Comparison of ENCODE assay signal across 15 cellular contexts in genomic region chr18:21706386-21706865, GRCh38. TPM values are rescaled to one million over a fixed set of nuclear protein-coding genes. Genes with fewer than 3 reads are reported as not detected.
DNase-seq lines count a peak whose midpoint lies in the region; ATAC-seq, FAIRE-seq and TF ChIP-seq lines count a peak whose summit lies in the region.
"Had no signal": no experiment of that assay in that cellular context is flagged by ENCODE, and none has a peak within 500 bp of the region (broad histone marks: within the 10 kb centered on the region; RNA-seq: fewer than 3 reads in every experiment).

No MANE protein-coding gene starts in this region.

- no peak for FAIRE-seq in kidney (lab: Jason Lieb, UNC)

- DNase-seq in right cardiac atrium (peak in 2 of 3 donors; percentile 47 to 55), left ventricle myocardium inferior (no peak), kidney (peak; percentile 71), osteocyte (ENCODE audit: extremely low spot score, unreplicated experiment) (peak; percentile 83), NCI-H345 (lab: John Stamatoyannopoulos, UW) (no peak)
- DNase-seq: Calu3; CD8-positive, alpha-beta T cell; DMS79 treated with DMSO at 0.1 percent for 48 hours; GF-D8; GOT3; H7 had no signal

- WGBS in right cardiac atrium: 96% methylated on average over 28 of the region's 28 CpGs

- H3K4me1 ChIP-seq in right cardiac atrium (ENCODE audit: control insufficient read depth, insufficient read depth, low read length) (no peaks in the 10 kb centered on the region), left ventricle myocardium inferior (peaks cover 31% of the 10 kb centered on the region), kidney (ENCODE audit: control insufficient read depth in 1 of 2, insufficient read depth in 1 of 2, low read depth in 1 of 2, low read length in 2 of 2) (peaks cover 2 to 9% of the 10 kb centered on the region in 2 donors)

- no peaks in the 10 kb centered on the region for H3K36me3 Mint-ChIP-seq in osteocyte (ENCODE audit: unreplicated experiment)

- no peak overlapping the region for H3K27ac Mint-ChIP-seq in osteocyte (ENCODE audit: unreplicated experiment)
- H3K27ac Mint-ChIP-seq: CD8-positive, alpha-beta T cell had no signal

- H3K9me3 Mint-ChIP-seq in osteocyte (ENCODE audit: unreplicated experiment): no peaks in the 10 kb centered on the region
- H3K9me3 Mint-ChIP-seq: CD8-positive, alpha-beta T cell had no signal

- H3K4me3 ChIP-seq in right cardiac atrium (ENCODE audit: low read length): no peak overlapping the region
- no peak overlapping the region for H3K4me3 ChIP-seq in left ventricle myocardium inferior
- no peak overlapping the region for H3K4me3 ChIP-seq in kidney (ENCODE audit: low read length in 2 of 2)
- H3K4me3 ChIP-seq: BLaER1 treated with 17β-estradiol and CSF1 and Interleukin-3, amounts not matched to agents 10 nM and 100 nM had no signal

- H3K36me3 ChIP-seq in left ventricle myocardium inferior (peaks cover 6% of the 10 kb centered on the region), kidney (ENCODE audit: control insufficient read depth in 1 of 2, insufficient read depth in 2 of 2, low read length in 2 of 2) (no peaks in the 10 kb centered on the region)

- no peaks in the 10 kb centered on the region for H3K27me3 ChIP-seq in right cardiac atrium (ENCODE audit: control insufficient read depth, insufficient read depth)
- no peaks in the 10 kb centered on the region for H3K27me3 ChIP-seq in left ventricle myocardium inferior (ENCODE audit: low read depth)
- H3K27me3 ChIP-seq: BLaER1 treated with 17β-estradiol and CSF1 and Interleukin-3, amounts not matched to agents 10 nM and 100 nM had no signal

- peaks cover 20% of the 10 kb centered on the region for H3K4me1 Mint-ChIP-seq in osteocyte (ENCODE audit: unreplicated experiment)

- TF ChIP-seq CTCF in left ventricle myocardium inferior (IDR thresholded peaks at IDR 0.05; ENCODE audit: borderline replicate concordance) (no peak), kidney (IDR thresholded peaks at IDR 0.05; ENCODE audit: borderline replicate concordance, extremely low read depth, insufficient read depth) (no peak), osteocyte (IDR thresholded peaks at IDR 0.05) (no peak)

- H3K9me3 ChIP-seq in right cardiac atrium (ENCODE audit: control insufficient read depth, low read length): no peaks in the 10 kb centered on the region
- H3K9me3 ChIP-seq in left ventricle myocardium inferior (replicated peaks): no peaks in the 10 kb centered on the region
- no peaks in the 10 kb centered on the region for H3K9me3 ChIP-seq in kidney (ENCODE audit: control insufficient read depth in 1 of 2, low read length in 2 of 2)

- no peaks in the 10 kb centered on the region for H3K27me3 Mint-ChIP-seq in osteocyte (ENCODE audit: unreplicated experiment)
- H3K27me3 Mint-ChIP-seq: B cell had no signal

- H3K4me3 Mint-ChIP-seq in osteocyte (ENCODE audit: unreplicated experiment): no peak overlapping the region

- ATAC-seq in right cardiac atrium (no peak), GM21528 (IDR thresholded peaks at IDR 0.05; ENCODE audit: low FRiP score, unreplicated experiment) (no peak)
- ATAC-seq: CD8-positive, alpha-beta T cell; HCT116 had no signal

- intact Hi-C loops in right cardiac atrium (cut with DNase I) (no loop called here), left ventricle myocardium inferior (cut with micrococcal nuclease) (no loop called here), kidney (cut with DNase I) (no loop called here)

- H3K9ac ChIP-seq in kidney (ENCODE audit: low read length in 2 of 2): no peak overlapping the region
- H3K9ac ChIP-seq: BLaER1 treated with 17β-estradiol and CSF1 and Interleukin-3, amounts not matched to agents 10 nM and 100 nM had no signal

- H3K27ac ChIP-seq in right cardiac atrium (ENCODE audit: low read length) (no peak overlapping the region), left ventricle myocardium inferior (replicated peaks) (no peak overlapping the region), kidney (ENCODE audit: low read depth in 2 of 2, low read length in 2 of 2) (no peak overlapping the region)
- H3K27ac ChIP-seq: BLaER1 treated with 17β-estradiol and CSF1 and Interleukin-3, amounts not matched to agents 10 nM and 100 nM had no signal

RNA-seq across cellular contexts. Expression of gene ABHD3, which starts 1.9 kb away (rescaled TPM):
- 1 to 10 TPM; 4.0 to 6.9 (median 5.4) TPM for total RNA-seq in right cardiac atrium
- 7.4 TPM for polyA plus RNA-seq in right cardiac atrium
- 3.7 TPM for total RNA-seq in left ventricle myocardium inferior
- 18.9 TPM for total RNA-seq in kidney
- polyA plus RNA-seq in kidney (ENCODE audit: insufficient read depth, low read depth, low replicate concordance): 13.1 TPM
- 8.8 and 10.0 TPM in 2 replicates for total RNA-seq in osteocyte

RNA-seq across cellular contexts. Expression of gene MIB1, which starts 34.2 kb away (rescaled TPM):
- total RNA-seq in right cardiac atrium (10 to 100 TPM; 21.7 to 29.5 (median 24.1) TPM), left ventricle myocardium inferior (19.5 TPM), kidney (38.6 TPM), osteocyte (63.8 and 66.4 TPM in 2 replicates)
- polyA plus RNA-seq in right cardiac atrium (3.7 TPM), kidney (ENCODE audit: insufficient read depth, low read depth, low replicate concordance) (4.5 TPM)

Comparison
In these comparisons a context has a peak if more than half of its experiments do, and no peak if none do; other contexts are left out.
1. DNase-seq: peak in right cardiac atrium (2 of 3), kidney (single experiment) and osteocyte (single experiment); none in left ventricle myocardium inferior (single experiment) and NCI-H345 (single experiment).